Comparison of ENCODE assay signal across 8 cellular contexts in genomic region chr20:31711416-31712111, GRCh38. TPM values are rescaled to one million over a fixed set of nuclear protein-coding genes. Genes with fewer than 3 reads are reported as not detected.
DNase-seq lines count a peak whose midpoint lies in the region; ATAC-seq and TF ChIP-seq lines count a peak whose summit lies in the region.

No MANE protein-coding gene starts in this region.

- peak overlapping the region in 2 of 3 experiments; percentile 42 to 77; a peak in 4 of 7 replicates for H3K27ac Mint-ChIP-seq in H9

- TF ChIP-seq POLR2A in esophagus muscularis mucosa (IDR thresholded peaks at IDR 0.05; ENCODE audit: low read depth), result no peak

- H3K4me2 ChIP-seq in H9 (ENCODE audit: insufficient read depth, insufficient read length, low read length), result no peak overlapping the region

- H3K4me3 Mint-ChIP-seq in H9, result no peak overlapping the region

- no peak overlapping the region for H3K9ac ChIP-seq in H9 (ENCODE audit: extremely low read depth, insufficient read length, low read length)

- no peak overlapping the region for H2BK20ac ChIP-seq in H9 (ENCODE audit: low read depth, low read length, poor library complexity, severe bottlenecking)

- no peak overlapping the region for H3T11ph ChIP-seq in H9 (ENCODE audit: low read length)

- H3K4me1 ChIP-seq in H9 (ENCODE audit: insufficient read depth, low read length), result peaks cover 15% of the 10 kb centered on the region
- H3K4me1 ChIP-seq in esophagus muscularis mucosa, result peaks cover 89 to 97% (median 95%) of the 10 kb centered on the region in 4 donors

- H3K23ac ChIP-seq in H9 (ENCODE audit: insufficient read length, low read depth, low read length), result no peak overlapping the region

- H3K27me3 Mint-ChIP-seq in H9 (ENCODE audit: low read depth), result no peaks in the 10 kb centered on the region

- H3K4me3 ChIP-seq in esophagus muscularis mucosa (peak overlapping the region; percentile 4 to 48 (median 22)), skin epidermis (no peak overlapping the region)

- H4K5ac ChIP-seq in H9 (ENCODE audit: insufficient read length, low read depth, low read length), result no peak overlapping the region

- H3K14ac ChIP-seq in H9 (ENCODE audit: insufficient read depth, low read length), result no peak overlapping the region

- no peak overlapping the region for H4K91ac ChIP-seq in H9 (ENCODE audit: insufficient read length, low read depth, low read length)

- H3K79me2 ChIP-seq in H9 (ENCODE audit: insufficient read depth, low read length), result no peaks in the 10 kb centered on the region; the same call in 1 of the 2 replicates

- H3K27ac ChIP-seq in H9 (ENCODE audit: insufficient read length, low read depth, low read length), result no peak overlapping the region
- peak overlapping the region; percentile 93; the same call in 1 of the 2 replicates for H3K27ac ChIP-seq in RWPE1
- H3K27ac ChIP-seq in esophagus muscularis mucosa (replicated peaks in 1 of 4), result peak overlapping the region; percentile 93 to 99 (median 96)
- H3K27ac ChIP-seq in skin epidermis, result peak overlapping the region in 19 of 21 experiments; percentile 23 to 94 (median 76)

- H2BK5ac ChIP-seq in H9 (ENCODE audit: insufficient read length, low read length), result no peak overlapping the region

- no peak overlapping the region for H2BK15ac ChIP-seq in H9 (ENCODE audit: low read depth, low read length)

- no peak overlapping the region for H3K18ac ChIP-seq in H9 (ENCODE audit: insufficient read length, low read depth, low read length)

- intact Hi-C loops in esophagus muscularis mucosa (cut with DNase I), result no loop called here

- H3K79me1 ChIP-seq in H9 (ENCODE audit: insufficient read depth, low read depth, low read length, poor library complexity, severe bottlenecking), result no peaks in the 10 kb centered on the region

- no peak for DNase-seq in H9
- no peak for DNase-seq in RWPE1 (ENCODE audit: low spot score)
- no peak for DNase-seq in esophagus muscularis mucosa (ENCODE audit: extremely low spot score)
- DNase-seq in glomerular visceral epithelial cell (ENCODE audit: extremely low spot score), result no peak
- no peak for DNase-seq in NCI-H82 (lab: John Stamatoyannopoulos, UW)
- DNase-seq in NCI-H2227 (lab: John Stamatoyannopoulos, UW; ENCODE audit: unreplicated experiment), result no peak

- no peaks in the 10 kb centered on the region for H4K20me1 ChIP-seq in H9 (ENCODE audit: control insufficient read depth, insufficient read depth, insufficient read length)

- peaks cover 0 to 74% (median 34%) of the 10 kb centered on the region in 4 donors for H3K36me3 ChIP-seq in esophagus muscularis mucosa

- POLR2A ChIA-PET in RWPE1 (lab: Yijun Ruan, JAX; ENCODE audit: low non-redundant PET), result interaction anchor here (0.5 to 1.5 kb wide), 4 partner anchors 9 to 52 kb away, joined by 3 to 4 read pairs (median 4); no protein-coding TSS in a partner anchor

- H2BK120ac ChIP-seq in H9 (ENCODE audit: low read depth, low read length, poor library complexity, severe bottlenecking), result no peak overlapping the region

- TF ChIP-seq EP300 in esophagus muscularis mucosa (IDR thresholded peaks at IDR 0.05), result no peak

- H2AK5ac ChIP-seq in H9 (ENCODE audit: insufficient read length, low read length), result no peak overlapping the region

- no peaks in the 10 kb centered on the region for H3K9me3 ChIP-seq in H9 (ENCODE audit: control insufficient read depth, low read depth, low read length)
- no peaks in the 10 kb centered on the region for H3K9me3 ChIP-seq in esophagus muscularis mucosa

- no peaks in the 10 kb centered on the region for H3K23me2 ChIP-seq in H9 (ENCODE audit: insufficient read length, low read depth, low read length, poor library complexity, severe bottlenecking)

- H3K56ac ChIP-seq in H9 (ENCODE audit: insufficient read length, low read depth, low read length), result no peak overlapping the region

- H3K4ac ChIP-seq in H9 (ENCODE audit: low read depth, low read length), result no peak overlapping the region

- H3K27me3 ChIP-seq in H9 (ENCODE audit: insufficient read depth, low read length) (no peaks in the 10 kb centered on the region), esophagus muscularis mucosa (no peaks in the 10 kb centered on the region)

- TF ChIP-seq CTCF in H9 (conservative IDR thresholded peaks at IDR 0.05), result no peak
- TF ChIP-seq CTCF in RWPE1 (conservative IDR thresholded peaks at IDR 0.05; ENCODE audit: low read depth), result no peak
- no peak for TF ChIP-seq CTCF in esophagus muscularis mucosa (IDR thresholded peaks at IDR 0.05)

- H3K4me1 Mint-ChIP-seq in H9, result peaks cover 67 to 75% of the 10 kb centered on the region in 2 experiments

- no peak overlapping the region for H2AFZ ChIP-seq in H9 (ENCODE audit: low read length)

- H3K36me3 Mint-ChIP-seq in H9 (ENCODE audit: insufficient read depth in 1 of 3, low read depth in 3 of 3), result peaks cover 4 to 61% (median 41%) of the 10 kb centered on the region in 3 experiments; a peak in 6 of 7 replicates

- ATAC-seq in HG02884 (IDR thresholded peaks at IDR 0.05; ENCODE audit: unreplicated experiment), result no peak

- CTCF ChIA-PET in RWPE1 (lab: Yijun Ruan, JAX), result interaction anchor here (0.6 to 2.8 kb wide), 6 partner anchors 11 to 99 kb away, joined by 3 to 16 read pairs (median 4); partner anchors contain the start of gene BCL2L1

- no peaks in the 10 kb centered on the region for H3K9me3 Mint-ChIP-seq in H9

- no peak overlapping the region for H2BK12ac ChIP-seq in H9 (ENCODE audit: insufficient read length, low read depth, low read length)

- H4K8ac ChIP-seq in H9 (replicated peaks; ENCODE audit: insufficient read length, low read depth, low read length), result no peak overlapping the region

RNA-seq across cellular contexts. Expression of gene BCL2L1, which starts 11.1 kb away (rescaled TPM):
- total RNA-seq in H9 (2021) (105 and 109 TPM in 2 replicates), esophagus muscularis mucosa (100 to 1,000 TPM in 3 of 4 donors, 10 to 100 TPM in 1; 94.3 to 181 (median 140) TPM)

RNA-seq across cellular contexts. Expression of gene TPX2, which starts 27.5 kb away (rescaled TPM):
- total RNA-seq in H9 (2021) (161 TPM in 2 replicates), esophagus muscularis mucosa (1 to 10 TPM in 1 of 4 donors, under 1 TPM in 3; under 0.01 to 1.1 (median 0.38) TPM)

Comparison
In these comparisons a context has a peak if more than half of its experiments do, and no peak if none do; other contexts are left out.
1. H3K4me3 ChIP-seq: peak in esophagus muscularis mucosa (4 of 4); none in skin epidermis (0 of 7).
2. RNA of gene TPX2, which starts 27.5 kb away (total RNA-seq): 161 TPM in H9; under 0.01 to 1.1 TPM in esophagus muscularis mucosa; every median in the first group is over 10 times any median in the second.